ENCODE assay signal across 8 cellular contexts in the genomic region with DNA sequence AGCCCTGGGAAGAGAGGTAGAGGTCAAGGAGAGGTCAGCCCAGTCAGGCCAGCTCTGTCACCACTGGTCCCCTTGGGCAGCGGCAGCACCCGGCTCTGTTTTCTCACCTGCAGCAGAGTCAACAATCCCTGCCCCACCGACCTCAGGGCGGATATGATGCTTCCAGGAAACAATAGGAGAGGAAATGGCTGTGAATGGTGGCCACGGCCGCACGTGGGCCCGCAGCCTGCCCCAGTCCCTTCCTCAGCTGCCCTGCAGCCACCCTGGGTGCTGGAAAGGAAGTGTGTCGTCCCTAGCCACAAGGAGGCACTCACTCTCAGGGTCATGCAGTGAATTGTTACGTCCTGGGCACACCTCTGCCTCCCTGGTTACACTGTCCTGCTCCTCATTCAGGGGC.
DNase-seq lines count a peak whose midpoint lies in the region; ATAC-seq and TF ChIP-seq lines count a peak whose summit lies in the region.

No MANE protein-coding gene starts in this region.

- no peaks in the 10 kb centered on the region for H3K27me3 Mint-ChIP-seq in mesothelial cell of epicardium (ENCODE audit: low read depth)

- no peak overlapping the region for H3K27ac Mint-ChIP-seq in mesothelial cell of epicardium

- no peak overlapping the region for H2AFZ ChIP-seq in Karpas-422 (ENCODE audit: low read length)

- H3K79me2 ChIP-seq in Karpas-422 (ENCODE audit: low read length) = no peaks in the 10 kb centered on the region

- no peaks in the 10 kb centered on the region for H3K27me3 ChIP-seq in Karpas-422 (ENCODE audit: low read length)

- no peaks in the 10 kb centered on the region for H3K36me3 Mint-ChIP-seq in mesothelial cell of epicardium

- H3K9me2 ChIP-seq in Karpas-422 (replicated peaks; ENCODE audit: insufficient read depth, low read length) = no peaks in the 10 kb centered on the region

- H3K36me3 ChIP-seq in Karpas-422 (ENCODE audit: insufficient read depth, low read length) = no peaks in the 10 kb centered on the region

- no peak overlapping the region for H3K27ac ChIP-seq in Karpas-422 (ENCODE audit: low read length)

- H3K4me1 Mint-ChIP-seq in mesothelial cell of epicardium = no peaks in the 10 kb centered on the region

- no peak overlapping the region for H3K9ac ChIP-seq in Karpas-422 (ENCODE audit: low read length)

- ATAC-seq in GM18519 (IDR thresholded peaks at IDR 0.05; ENCODE audit: low FRiP score, unreplicated experiment) (no peak), GM21717 (IDR thresholded peaks at IDR 0.05; ENCODE audit: unreplicated experiment) (no peak)

- peak; percentile 66 for DNase-seq in ELF-1 (ENCODE audit: low read depth, low spot score)
- DNase-seq in Karpas-422 = peak; percentile 72
- DNase-seq in activated effector memory CD4-positive, alpha-beta T cell treated with Interleukin-2 at 50 U/mL for 16 hours = peak; percentile 44
- peak; percentile 43 to 68 for DNase-seq in lung microvascular endothelial cell (ENCODE audit: low read depth in 2 of 2)
- DNase-seq in mesothelial cell of epicardium (ENCODE audit: low spot score in 2 of 2, unreplicated experiment in 2 of 2) = no peak
- DNase-seq in AG08395 (ENCODE audit: low spot score) = no peak

- H3K4me3 Mint-ChIP-seq in mesothelial cell of epicardium = no peak overlapping the region

- H4K20me1 ChIP-seq in Karpas-422 (ENCODE audit: insufficient read depth, low read depth, low read length) = no peaks in the 10 kb centered on the region

- H3K9me3 ChIP-seq in Karpas-422 (ENCODE audit: low read length) = no peaks in the 10 kb centered on the region

- H3K9me3 Mint-ChIP-seq in mesothelial cell of epicardium = no peaks in the 10 kb centered on the region

- TF ChIP-seq CTCF in mesothelial cell of epicardium (IDR thresholded peaks at IDR 0.05; ENCODE audit: unreplicated experiment) = no peak

- H3K4me3 ChIP-seq in Karpas-422 (ENCODE audit: low read length) = no peak overlapping the region

- H3K4me1 ChIP-seq in Karpas-422 (ENCODE audit: low read length) = peaks cover 12% of the 10 kb centered on the region

- H3K4me2 ChIP-seq in Karpas-422 (ENCODE audit: low read depth, low read length, poor library complexity, severe bottlenecking) = no peak overlapping the region

Comparison
In these comparisons a context has a peak if more than half of its experiments do, and no peak if none do; other contexts are left out.
1. DNase-seq: peak in ELF-1 (single experiment), Karpas-422 (single experiment), activated effector memory CD4-positive, alpha-beta T cell treated with Interleukin-2 at 50 U/mL for 16 hours (single experiment) and lung microvascular endothelial cell (2 of 2); none in mesothelial cell of epicardium (0 of 2) and AG08395 (single experiment).